Comparison of ENCODE assay signal across 1 cellular context in the genomic region with DNA sequence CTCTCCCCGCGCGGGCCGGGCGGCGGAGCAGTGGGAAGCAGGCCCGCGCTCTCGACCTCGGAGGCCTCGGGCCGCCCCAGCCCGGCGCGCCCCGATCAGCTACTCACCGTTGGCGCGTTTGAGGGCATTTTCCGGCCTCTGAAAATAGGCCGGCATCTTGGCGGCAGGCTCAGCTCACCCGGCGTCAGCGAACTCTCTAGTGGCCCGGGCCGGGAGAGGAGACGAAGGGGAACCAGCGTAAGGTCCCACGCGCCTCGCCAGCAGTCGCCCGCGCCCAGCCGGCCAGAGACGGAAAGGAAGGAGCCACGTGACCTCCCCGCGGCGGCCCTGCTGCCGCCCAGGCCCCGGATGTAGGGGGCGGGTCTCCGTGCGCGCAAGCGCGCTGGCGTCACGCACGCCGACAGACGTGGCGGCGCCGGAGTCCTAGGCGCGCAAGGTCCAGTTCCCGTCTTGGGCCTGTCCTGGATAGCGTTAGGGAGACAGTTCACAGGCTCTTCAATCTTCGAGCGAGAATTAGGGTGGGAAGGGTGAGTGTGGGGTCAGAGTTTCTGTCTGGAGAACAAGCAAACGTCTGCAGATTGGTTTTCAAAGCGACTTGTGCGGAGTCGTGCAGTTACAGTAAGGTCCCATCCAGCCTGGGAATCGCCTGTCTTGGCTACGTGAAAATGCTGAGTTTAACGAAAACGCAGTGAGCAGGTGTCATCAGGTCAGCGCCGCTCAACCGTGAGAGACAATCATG.
TF ChIP-seq lines count a peak whose summit lies in the region.

A gene with protein sequence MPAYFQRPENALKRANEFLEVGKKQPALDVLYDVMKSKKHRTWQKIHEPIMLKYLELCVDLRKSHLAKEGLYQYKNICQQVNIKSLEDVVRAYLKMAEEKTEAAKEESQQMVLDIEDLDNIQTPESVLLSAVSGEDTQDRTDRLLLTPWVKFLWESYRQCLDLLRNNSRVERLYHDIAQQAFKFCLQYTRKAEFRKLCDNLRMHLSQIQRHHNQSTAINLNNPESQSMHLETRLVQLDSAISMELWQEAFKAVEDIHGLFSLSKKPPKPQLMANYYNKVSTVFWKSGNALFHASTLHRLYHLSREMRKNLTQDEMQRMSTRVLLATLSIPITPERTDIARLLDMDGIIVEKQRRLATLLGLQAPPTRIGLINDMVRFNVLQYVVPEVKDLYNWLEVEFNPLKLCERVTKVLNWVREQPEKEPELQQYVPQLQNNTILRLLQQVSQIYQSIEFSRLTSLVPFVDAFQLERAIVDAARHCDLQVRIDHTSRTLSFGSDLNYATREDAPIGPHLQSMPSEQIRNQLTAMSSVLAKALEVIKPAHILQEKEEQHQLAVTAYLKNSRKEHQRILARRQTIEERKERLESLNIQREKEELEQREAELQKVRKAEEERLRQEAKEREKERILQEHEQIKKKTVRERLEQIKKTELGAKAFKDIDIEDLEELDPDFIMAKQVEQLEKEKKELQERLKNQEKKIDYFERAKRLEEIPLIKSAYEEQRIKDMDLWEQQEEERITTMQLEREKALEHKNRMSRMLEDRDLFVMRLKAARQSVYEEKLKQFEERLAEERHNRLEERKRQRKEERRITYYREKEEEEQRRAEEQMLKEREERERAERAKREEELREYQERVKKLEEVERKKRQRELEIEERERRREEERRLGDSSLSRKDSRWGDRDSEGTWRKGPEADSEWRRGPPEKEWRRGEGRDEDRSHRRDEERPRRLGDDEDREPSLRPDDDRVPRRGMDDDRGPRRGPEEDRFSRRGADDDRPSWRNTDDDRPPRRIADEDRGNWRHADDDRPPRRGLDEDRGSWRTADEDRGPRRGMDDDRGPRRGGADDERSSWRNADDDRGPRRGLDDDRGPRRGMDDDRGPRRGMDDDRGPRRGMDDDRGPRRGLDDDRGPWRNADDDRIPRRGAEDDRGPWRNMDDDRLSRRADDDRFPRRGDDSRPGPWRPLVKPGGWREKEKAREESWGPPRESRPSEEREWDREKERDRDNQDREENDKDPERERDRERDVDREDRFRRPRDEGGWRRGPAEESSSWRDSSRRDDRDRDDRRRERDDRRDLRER (N-terminal part only) (minus strand): TSS at position 297 of the 739 bp plus-strand sequence. CDS start 141 bp downstream, at position 156.

TF ChIP-seq in HepG2, 621 proteins besides CTCF, POLR2A, EP300 and RAD21 (continued from another document and continues in another):
- TF ChIP-seq, protein P1, sequence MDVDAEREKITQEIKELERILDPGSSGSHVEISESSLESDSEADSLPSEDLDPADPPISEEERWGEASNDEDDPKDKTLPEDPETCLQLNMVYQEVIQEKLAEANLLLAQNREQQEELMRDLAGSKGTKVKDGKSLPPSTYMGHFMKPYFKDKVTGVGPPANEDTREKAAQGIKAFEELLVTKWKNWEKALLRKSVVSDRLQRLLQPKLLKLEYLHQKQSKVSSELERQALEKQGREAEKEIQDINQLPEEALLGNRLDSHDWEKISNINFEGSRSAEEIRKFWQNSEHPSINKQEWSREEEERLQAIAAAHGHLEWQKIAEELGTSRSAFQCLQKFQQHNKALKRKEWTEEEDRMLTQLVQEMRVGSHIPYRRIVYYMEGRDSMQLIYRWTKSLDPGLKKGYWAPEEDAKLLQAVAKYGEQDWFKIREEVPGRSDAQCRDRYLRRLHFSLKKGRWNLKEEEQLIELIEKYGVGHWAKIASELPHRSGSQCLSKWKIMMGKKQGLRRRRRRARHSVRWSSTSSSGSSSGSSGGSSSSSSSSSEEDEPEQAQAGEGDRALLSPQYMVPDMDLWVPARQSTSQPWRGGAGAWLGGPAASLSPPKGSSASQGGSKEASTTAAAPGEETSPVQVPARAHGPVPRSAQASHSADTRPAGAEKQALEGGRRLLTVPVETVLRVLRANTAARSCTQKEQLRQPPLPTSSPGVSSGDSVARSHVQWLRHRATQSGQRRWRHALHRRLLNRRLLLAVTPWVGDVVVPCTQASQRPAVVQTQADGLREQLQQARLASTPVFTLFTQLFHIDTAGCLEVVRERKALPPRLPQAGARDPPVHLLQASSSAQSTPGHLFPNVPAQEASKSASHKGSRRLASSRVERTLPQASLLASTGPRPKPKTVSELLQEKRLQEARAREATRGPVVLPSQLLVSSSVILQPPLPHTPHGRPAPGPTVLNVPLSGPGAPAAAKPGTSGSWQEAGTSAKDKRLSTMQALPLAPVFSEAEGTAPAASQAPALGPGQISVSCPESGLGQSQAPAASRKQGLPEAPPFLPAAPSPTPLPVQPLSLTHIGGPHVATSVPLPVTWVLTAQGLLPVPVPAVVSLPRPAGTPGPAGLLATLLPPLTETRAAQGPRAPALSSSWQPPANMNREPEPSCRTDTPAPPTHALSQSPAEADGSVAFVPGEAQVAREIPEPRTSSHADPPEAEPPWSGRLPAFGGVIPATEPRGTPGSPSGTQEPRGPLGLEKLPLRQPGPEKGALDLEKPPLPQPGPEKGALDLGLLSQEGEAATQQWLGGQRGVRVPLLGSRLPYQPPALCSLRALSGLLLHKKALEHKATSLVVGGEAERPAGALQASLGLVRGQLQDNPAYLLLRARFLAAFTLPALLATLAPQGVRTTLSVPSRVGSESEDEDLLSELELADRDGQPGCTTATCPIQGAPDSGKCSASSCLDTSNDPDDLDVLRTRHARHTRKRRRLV (CRISPR knock-in tag; IDR thresholded peaks at IDR 0.05), result 0 out of 2 replicates have a peak, but pooled peaks have one; percentile 63
- TF ChIP-seq, protein P2, sequence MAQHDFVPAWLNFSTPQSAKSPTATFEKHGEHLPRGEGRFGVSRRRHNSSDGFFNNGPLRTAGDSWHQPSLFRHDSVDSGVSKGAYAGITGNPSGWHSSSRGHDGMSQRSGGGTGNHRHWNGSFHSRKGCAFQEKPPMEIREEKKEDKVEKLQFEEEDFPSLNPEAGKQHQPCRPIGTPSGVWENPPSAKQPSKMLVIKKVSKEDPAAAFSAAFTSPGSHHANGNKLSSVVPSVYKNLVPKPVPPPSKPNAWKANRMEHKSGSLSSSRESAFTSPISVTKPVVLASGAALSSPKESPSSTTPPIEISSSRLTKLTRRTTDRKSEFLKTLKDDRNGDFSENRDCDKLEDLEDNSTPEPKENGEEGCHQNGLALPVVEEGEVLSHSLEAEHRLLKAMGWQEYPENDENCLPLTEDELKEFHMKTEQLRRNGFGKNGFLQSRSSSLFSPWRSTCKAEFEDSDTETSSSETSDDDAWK (CRISPR knock-in tag; IDR thresholded peaks at IDR 0.05), result no peak
- TF ChIP-seq, protein P3, sequence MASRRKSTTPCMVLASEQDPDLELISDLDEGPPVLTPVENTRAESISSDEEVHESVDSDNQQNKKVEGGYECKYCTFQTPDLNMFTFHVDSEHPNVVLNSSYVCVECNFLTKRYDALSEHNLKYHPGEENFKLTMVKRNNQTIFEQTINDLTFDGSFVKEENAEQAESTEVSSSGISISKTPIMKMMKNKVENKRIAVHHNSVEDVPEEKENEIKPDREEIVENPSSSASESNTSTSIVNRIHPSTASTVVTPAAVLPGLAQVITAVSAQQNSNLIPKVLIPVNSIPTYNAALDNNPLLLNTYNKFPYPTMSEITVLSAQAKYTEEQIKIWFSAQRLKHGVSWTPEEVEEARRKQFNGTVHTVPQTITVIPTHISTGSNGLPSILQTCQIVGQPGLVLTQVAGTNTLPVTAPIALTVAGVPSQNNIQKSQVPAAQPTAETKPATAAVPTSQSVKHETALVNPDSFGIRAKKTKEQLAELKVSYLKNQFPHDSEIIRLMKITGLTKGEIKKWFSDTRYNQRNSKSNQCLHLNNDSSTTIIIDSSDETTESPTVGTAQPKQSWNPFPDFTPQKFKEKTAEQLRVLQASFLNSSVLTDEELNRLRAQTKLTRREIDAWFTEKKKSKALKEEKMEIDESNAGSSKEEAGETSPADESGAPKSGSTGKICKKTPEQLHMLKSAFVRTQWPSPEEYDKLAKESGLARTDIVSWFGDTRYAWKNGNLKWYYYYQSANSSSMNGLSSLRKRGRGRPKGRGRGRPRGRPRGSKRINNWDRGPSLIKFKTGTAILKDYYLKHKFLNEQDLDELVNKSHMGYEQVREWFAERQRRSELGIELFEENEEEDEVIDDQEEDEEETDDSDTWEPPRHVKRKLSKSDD (CRISPR knock-in tag; IDR thresholded peaks at IDR 0.05; ENCODE audit: low read depth), result 0 out of 2 replicates have a peak, but pooled peaks have one; percentile 36
- TF ChIP-seq, protein P4, sequence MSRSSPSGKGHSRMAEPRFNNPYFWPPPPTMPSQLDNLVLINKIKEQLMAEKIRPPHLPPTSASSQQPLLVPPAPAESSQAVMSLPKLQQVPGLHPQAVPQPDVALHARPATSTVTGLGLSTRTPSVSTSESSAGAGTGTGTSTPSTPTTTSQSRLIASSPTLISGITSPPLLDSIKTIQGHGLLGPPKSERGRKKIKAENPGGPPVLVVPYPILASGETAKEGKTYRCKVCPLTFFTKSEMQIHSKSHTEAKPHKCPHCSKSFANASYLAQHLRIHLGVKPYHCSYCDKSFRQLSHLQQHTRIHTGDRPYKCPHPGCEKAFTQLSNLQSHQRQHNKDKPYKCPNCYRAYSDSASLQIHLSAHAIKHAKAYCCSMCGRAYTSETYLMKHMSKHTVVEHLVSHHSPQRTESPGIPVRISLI (CRISPR knock-in tag; IDR thresholded peaks at IDR 0.05; ENCODE audit: borderline replicate concordance), result no peak
- TF ChIP-seq ZNF333 (CRISPR knock-in tag; IDR thresholded peaks at IDR 0.05; ENCODE audit: borderline replicate concordance), result peak; percentile 91; the same call in 1 of the 2 replicates
- peak; percentile 76 for TF ChIP-seq TMF1 (CRISPR knock-in tag; IDR thresholded peaks at IDR 0.05; ENCODE audit: low read depth)
- TF ChIP-seq RBFOX2 (IDR thresholded peaks at IDR 0.05; ENCODE audit: low read depth, low read length), result peak; percentile 99
- TF ChIP-seq RFXAP (CRISPR knock-in tag; IDR thresholded peaks at IDR 0.05; ENCODE audit: borderline replicate concordance), result 0 out of 2 replicates have a peak, but pooled peaks have one; percentile 30
- TF ChIP-seq ZNF891 (CRISPR knock-in tag; IDR thresholded peaks at IDR 0.05), result peak; percentile 61; the same call in 1 of the 2 replicates
- no peak for TF ChIP-seq CHD4 (IDR thresholded peaks at IDR 0.05; ENCODE audit: borderline replicate concordance, low read length)
- TF ChIP-seq, protein P5, sequence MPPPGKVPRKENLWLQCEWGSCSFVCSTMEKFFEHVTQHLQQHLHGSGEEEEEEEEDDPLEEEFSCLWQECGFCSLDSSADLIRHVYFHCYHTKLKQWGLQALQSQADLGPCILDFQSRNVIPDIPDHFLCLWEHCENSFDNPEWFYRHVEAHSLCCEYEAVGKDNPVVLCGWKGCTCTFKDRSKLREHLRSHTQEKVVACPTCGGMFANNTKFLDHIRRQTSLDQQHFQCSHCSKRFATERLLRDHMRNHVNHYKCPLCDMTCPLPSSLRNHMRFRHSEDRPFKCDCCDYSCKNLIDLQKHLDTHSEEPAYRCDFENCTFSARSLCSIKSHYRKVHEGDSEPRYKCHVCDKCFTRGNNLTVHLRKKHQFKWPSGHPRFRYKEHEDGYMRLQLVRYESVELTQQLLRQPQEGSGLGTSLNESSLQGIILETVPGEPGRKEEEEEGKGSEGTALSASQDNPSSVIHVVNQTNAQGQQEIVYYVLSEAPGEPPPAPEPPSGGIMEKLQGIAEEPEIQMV (CRISPR knock-in tag; IDR thresholded peaks at IDR 0.05; ENCODE audit: low read depth), result no peak
- TF ChIP-seq ZNF326 (CRISPR knock-in tag; IDR thresholded peaks at IDR 0.05; ENCODE audit: borderline replicate concordance), result no peak
- TF ChIP-seq SOX5 (CRISPR knock-in tag; IDR thresholded peaks at IDR 0.05; ENCODE audit: borderline replicate concordance), result 0 out of 2 replicates have a peak, but pooled peaks have one; percentile 1
- TF ChIP-seq MYNN (CRISPR knock-in tag; IDR thresholded peaks at IDR 0.05; ENCODE audit: low read depth), result 0 out of 2 replicates have a peak, but pooled peaks have one; percentile 21
- TF ChIP-seq ZBTB37 (CRISPR knock-in tag; IDR thresholded peaks at IDR 0.05), result no peak
- TF ChIP-seq ISX (CRISPR knock-in tag; conservative IDR thresholded peaks at IDR 0.05), result no peak; the same call in 1 of the 2 replicates
- peak; percentile 95 for TF ChIP-seq YEATS2 (CRISPR knock-in tag; IDR thresholded peaks at IDR 0.05; ENCODE audit: borderline replicate concordance)
- TF ChIP-seq BORCS8-MEF2B (CRISPR knock-in tag; IDR thresholded peaks at IDR 0.05), result peak; percentile 29
- TF ChIP-seq DDIT3 (CRISPR knock-in tag; IDR thresholded peaks at IDR 0.05), result no peak
- TF ChIP-seq ZIK1 (CRISPR knock-in tag; IDR thresholded peaks at IDR 0.05; ENCODE audit: borderline replicate concordance, low read depth), result peak; percentile 72; the same call in 1 of the 2 replicates
- TF ChIP-seq HOXD1 (CRISPR knock-in tag; IDR thresholded peaks at IDR 0.05), result peak; percentile 45
- TF ChIP-seq MTA3 (CRISPR knock-in tag; IDR thresholded peaks at IDR 0.05), result no peak
- TF ChIP-seq SRY (CRISPR knock-in tag; IDR thresholded peaks at IDR 0.05), result peak; percentile 77; the same call in 1 of the 2 replicates
- no peak for TF ChIP-seq ZNF530 (CRISPR knock-in tag; IDR thresholded peaks at IDR 0.05; ENCODE audit: low read depth)
- peak; percentile 40; the same call in 1 of the 2 replicates for TF ChIP-seq GATAD2A (CRISPR knock-in tag; IDR thresholded peaks at IDR 0.05)
- no peak for TF ChIP-seq ZNF383 (CRISPR knock-in tag; IDR thresholded peaks at IDR 0.05; ENCODE audit: borderline replicate concordance)
- TF ChIP-seq SRSF1 (optimal IDR thresholded peaks at IDR 0.05; ENCODE audit: low read depth, low read length), result peak; percentile 92
- peak; percentile 97 for TF ChIP-seq POLR2G (IDR thresholded peaks at IDR 0.05; ENCODE audit: low read depth, low read length)
